ENCODE assay signal across 10 cellular contexts in genomic region chr6:6927437-6928361, GRCh38.
DNase-seq lines count a peak whose midpoint lies in the region; ATAC-seq and TF ChIP-seq lines count a peak whose summit lies in the region.
"Had no signal": no experiment of that assay in that cellular context is flagged by ENCODE, and none has a peak within 500 bp of the region (broad histone marks: within the 10 kb centered on the region; RNA-seq: fewer than 3 reads in every experiment).

No MANE protein-coding gene starts in this region.

- H3K27me3 ChIP-seq in psoas muscle (ENCODE audit: insufficient read depth in 3 of 3, low read length in 2 of 3): no peaks in the 10 kb centered on the region

- peak overlapping the region; percentile 60 for H3K4me3 ChIP-seq in psoas muscle

- ATAC-seq in psoas muscle (peak; percentile 74 to 82 (median 80)), HG03460 (IDR thresholded peaks at IDR 0.05; ENCODE audit: unreplicated experiment) (no peak)

- intact Hi-C loops in psoas muscle (cut with DNase I): loop anchor here (2.0 to 10.0 kb wide), 9 partner anchors 15 to 307 kb away; no protein-coding TSS in a partner anchor

- DNase-seq in ELF-1 (ENCODE audit: low read depth, low spot score) (peak; percentile 70), RPMI7951 (ENCODE audit: low read depth) (peak; percentile 34), globus pallidus (ENCODE audit: low spot score) (peak; percentile 12), psoas muscle (peak; percentile 65 to 86), RKO (ENCODE audit: low spot score) (no peak), NCI-H2196 treated with DMSO at 0.1 percent for 48 hours (lab: John Stamatoyannopoulos, UW; ENCODE audit: unreplicated experiment) (no peak)
- DNase-seq in effector CD4-positive, alpha-beta T cell: no peak
- DNase-seq: activated gamma-delta T cell treated with Interleukin-2 at 50 U/mL for 16 hours, NCI-H2029 had no signal

- TF ChIP-seq CTCF in psoas muscle (IDR thresholded peaks at IDR 0.05): peak; percentile 31

- H3K4me1 ChIP-seq in psoas muscle: peaks cover 31% of the 10 kb centered on the region

- 14 to 32% (median 20%) methylated on average over 21 of the region's 21 CpGs for WGBS in psoas muscle, 3 donors

- peak overlapping the region; percentile 93 for H3K27ac ChIP-seq in psoas muscle

- no peaks in the 10 kb centered on the region for H3K9me3 ChIP-seq in psoas muscle

- H3K36me3 ChIP-seq in psoas muscle (ENCODE audit: insufficient read depth in 1 of 2, low read depth in 1 of 2): no peaks in the 10 kb centered on the region

Comparison
In these comparisons a context has a peak if more than half of its experiments do, and no peak if none do; other contexts are left out.
1. DNase-seq: peak in ELF-1 (single experiment), RPMI7951 (single experiment), globus pallidus (single experiment) and psoas muscle (2 of 2); none in RKO (single experiment), effector CD4-positive, alpha-beta T cell (single experiment) and NCI-H2196 treated with DMSO at 0.1 percent for 48 hours (single experiment).